5 cellular contexts compared by ENCODE assay signal in the genomic region with DNA sequence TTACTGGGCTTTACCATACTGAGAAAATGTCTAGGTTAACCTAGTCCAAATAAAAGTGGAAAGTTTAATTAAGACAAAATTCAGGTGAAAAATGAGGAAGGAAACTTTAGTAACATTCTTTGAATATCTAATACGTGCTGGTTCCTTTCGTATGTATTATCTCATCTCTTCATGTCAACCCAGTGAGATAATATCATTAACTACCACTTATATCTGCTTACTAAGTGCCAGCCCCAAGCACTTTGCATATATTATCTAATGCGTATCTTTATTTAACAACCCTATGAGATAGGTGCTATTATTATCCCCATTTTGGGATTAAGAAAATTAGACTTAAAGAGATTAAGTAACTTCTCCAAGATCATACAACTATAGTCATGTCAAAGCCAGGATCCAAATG. TPM values are rescaled to one million over a fixed set of nuclear protein-coding genes. Genes with fewer than 3 reads are reported as not detected.
"Had no signal": no experiment of that assay in that cellular context is flagged by ENCODE, and none has a peak within 500 bp of the region (broad histone marks: within the 10 kb centered on the region; RNA-seq: fewer than 3 reads in every experiment).

No MANE protein-coding gene starts in this region.

- H3K4me3 ChIP-seq: GM23338 had no signal

- H3K4me2 ChIP-seq: GM23338 had no signal

- H2AFZ ChIP-seq: GM23338 had no signal

- DNase-seq: H9, HCEC 1CT, IMR-90 had no signal

RNA-seq across cellular contexts. Expression of a gene that starts 53.2 kb away (rescaled TPM):
- total RNA-seq: HT-29 had no signal
